9 cellular contexts compared by ENCODE assay signal in genomic region chr2:143083636-143084035, GRCh38. TPM values are rescaled to one million over a fixed set of nuclear protein-coding genes. Genes with fewer than 3 reads are reported as not detected.
A peak's percentile ranks its signal among the peaks of the same experiment; 100 is the strongest.
DNase-seq lines count a peak whose midpoint lies in the region; ATAC-seq and TF ChIP-seq lines count a peak whose summit lies in the region.
"Had no signal": no experiment of that assay in that cellular context is flagged by ENCODE, and none has a peak within 500 bp of the region (broad histone marks: within the 10 kb centered on the region; RNA-seq: fewer than 3 reads in every experiment).

No MANE protein-coding gene starts in this region.

- peaks cover 6% of the 10 kb centered on the region for H3K4me1 ChIP-seq in CD8-positive, alpha-beta memory T cell (ENCODE audit: insufficient read depth, low read length)
- H3K4me1 ChIP-seq in lung (ENCODE audit: control insufficient read depth in 2 of 2, insufficient read depth in 2 of 2, low read length in 2 of 2) (no peaks in the 10 kb centered on the region), spleen (peaks cover 0 to 20% (median 7%) of the 10 kb centered on the region in 6 donors), aorta (ENCODE audit: control insufficient read depth in 1 of 2, insufficient read depth in 2 of 2, low read length in 2 of 2) (no peaks in the 10 kb centered on the region)

- peak overlapping the region in 3 of 8 donors; percentile 20 to 57 (median 32) for H3K27ac Mint-ChIP-seq in CD8-positive, alpha-beta memory T cell
- no peak overlapping the region for H3K27ac Mint-ChIP-seq in activated B cell treated with CpG ODN at 0.5 μM for 24 hours

- CTCF ChIA-PET in CD8-positive, alpha-beta memory T cell (lab: Charles Lee), result interaction anchor here (0.7 kb wide), 1 partner anchor 170 kb away, joined by 3 read pairs; no protein-coding TSS in a partner anchor
- CTCF ChIA-PET in activated B cell treated with CpG ODN at 0.5 μM for 24 hours (lab: Charles Lee), result no interaction called here

- no peaks in the 10 kb centered on the region for H3K27me3 ChIP-seq in CD8-positive, alpha-beta memory T cell (ENCODE audit: insufficient read depth, low read length, poor library complexity, severe bottlenecking)
- H3K27me3 ChIP-seq in lung (ENCODE audit: control insufficient read depth, insufficient read depth) (no peaks in the 10 kb centered on the region), spleen (replicated peaks in 1 of 7) (no peaks in the 10 kb centered on the region), aorta (ENCODE audit: control insufficient read depth in 1 of 2, insufficient read depth in 2 of 2, low read length in 1 of 2) (no peaks in the 10 kb centered on the region)
- H3K27me3 ChIP-seq: heart left ventricle had no signal

- H3K27me3 Mint-ChIP-seq in CD8-positive, alpha-beta memory T cell, result no peaks in the 10 kb centered on the region
- no peaks in the 10 kb centered on the region for H3K27me3 Mint-ChIP-seq in activated B cell treated with CpG ODN at 0.5 μM for 24 hours

- H3K4me3 ChIP-seq in CD8-positive, alpha-beta memory T cell (ENCODE audit: low read length), result no peak overlapping the region
- H3K4me3 ChIP-seq in lung (no peak overlapping the region), spleen (no peak overlapping the region), aorta (ENCODE audit: low read length in 2 of 2) (no peak overlapping the region)

- H3K36me3 Mint-ChIP-seq in CD8-positive, alpha-beta memory T cell, result peaks cover 0 to 3% (median 0%) of the 10 kb centered on the region in 3 donors
- no peaks in the 10 kb centered on the region for H3K36me3 Mint-ChIP-seq in activated B cell treated with CpG ODN at 0.5 μM for 24 hours (ENCODE audit: low read depth)

- H3K4me1 Mint-ChIP-seq in CD8-positive, alpha-beta memory T cell, result peaks cover 17 to 33% (median 24%) of the 10 kb centered on the region in 3 donors
- peaks cover 6% of the 10 kb centered on the region for H3K4me1 Mint-ChIP-seq in activated B cell treated with CpG ODN at 0.5 μM for 24 hours

- no peak for TF ChIP-seq CTCF in activated B cell treated with CpG ODN at 0.5 μM for 24 hours (IDR thresholded peaks at IDR 0.05)
- TF ChIP-seq CTCF in lung (IDR thresholded peaks at IDR 0.05; ENCODE audit: control extremely low read depth, extremely low read depth), result no peak
- TF ChIP-seq CTCF in spleen (IDR thresholded peaks at IDR 0.05 in 8 of 11, conservative IDR thresholded peaks at IDR 0.05 in 3 of 11), result no peak

- peak overlapping the region in 5 of 7 donors; percentile 6 to 67 (median 51) for H3K4me3 Mint-ChIP-seq in CD8-positive, alpha-beta memory T cell
- H3K4me3 Mint-ChIP-seq in activated B cell treated with CpG ODN at 0.5 μM for 24 hours, result no peak overlapping the region

- TF ChIP-seq POLR2A in spleen (IDR thresholded peaks at IDR 0.05), result no peak

- H3K27ac ChIP-seq in CD8-positive, alpha-beta memory T cell (ENCODE audit: low read depth, low read length), result no peak overlapping the region
- no peak overlapping the region for H3K27ac ChIP-seq in lung (ENCODE audit: low read depth in 1 of 2, low read length in 1 of 2)
- peak overlapping the region in 4 of 8 donors; percentile 27 to 79 (median 47) for H3K27ac ChIP-seq in spleen
- H3K27ac ChIP-seq in aorta (ENCODE audit: low read depth in 1 of 2, low read length in 2 of 2), result no peak overlapping the region

- H3K36me3 ChIP-seq in CD8-positive, alpha-beta memory T cell (ENCODE audit: insufficient read depth, low read length), result no peaks in the 10 kb centered on the region
- H3K36me3 ChIP-seq in lung (ENCODE audit: control insufficient read depth in 2 of 2, insufficient read depth in 2 of 2, low read length in 2 of 2), result no peaks in the 10 kb centered on the region
- no peaks in the 10 kb centered on the region for H3K36me3 ChIP-seq in spleen
- no peaks in the 10 kb centered on the region for H3K36me3 ChIP-seq in aorta (ENCODE audit: control insufficient read depth in 1 of 2, insufficient read depth in 2 of 2, low read length in 1 of 2)
- H3K36me3 ChIP-seq: heart left ventricle had no signal

- no peak for DNase-seq in CD8-positive, alpha-beta memory T cell
- DNase-seq in activated B cell treated with CpG ODN at 0.5 μM for 24 hours (no peak), lung (ENCODE audit: low spot score) (no peak), spleen (no peak), aorta (no peak), hypothalamus (lab: John Stamatoyannopoulos, UW) (no peak)
- DNase-seq: heart left ventricle had no signal

- ATAC-seq in HG02884 (IDR thresholded peaks at IDR 0.05; ENCODE audit: unreplicated experiment) (peak; percentile 47), activated B cell treated with CpG ODN at 0.5 μM for 24 hours (ENCODE audit: low read depth) (peak; percentile 67), lung (ENCODE audit: insufficient read depth, low FRiP score) (peak; percentile 53), aorta (ENCODE audit: low FRiP score) (no peak), HG03196 (IDR thresholded peaks at IDR 0.05; ENCODE audit: unreplicated experiment) (no peak)
- ATAC-seq: heart left ventricle had no signal

- 16 to 36% methylated on average over 2 of the region's 2 CpGs for WGBS in lung, 2 donors
- 4 to 27% (median 6%) methylated on average over 2 of the region's 2 CpGs for WGBS in spleen, 5 donors
- 35 to 42% methylated on average over 2 of the region's 2 CpGs for WGBS in aorta, 2 donors

- H3K9me3 ChIP-seq in CD8-positive, alpha-beta memory T cell (ENCODE audit: low read length), result no peaks in the 10 kb centered on the region
- H3K9me3 ChIP-seq in lung (ENCODE audit: control insufficient read depth in 2 of 2, insufficient read depth in 1 of 2, low read length in 1 of 2), result peaks cover 2 to 5% of the 10 kb centered on the region in 2 donors
- no peaks in the 10 kb centered on the region for H3K9me3 ChIP-seq in spleen
- no peaks in the 10 kb centered on the region for H3K9me3 ChIP-seq in aorta (ENCODE audit: control insufficient read depth, low read length)

- intact Hi-C loops in activated B cell treated with CpG ODN at 0.5 μM for 24 hours (cut with micrococcal nuclease), result no loop called here
- intact Hi-C loops in spleen (cut with DNase I; ENCODE audit: low total_unique reads), result no loop called here
- intact Hi-C loops in aorta (cut with DNase I), result no loop called here

- POLR2A ChIA-PET in CD8-positive, alpha-beta memory T cell (lab: Charles Lee), result interaction anchor here (0.6 kb wide), 1 partner anchor 9 kb away, joined by 3 read pairs; no protein-coding TSS in a partner anchor
- POLR2A ChIA-PET in activated B cell treated with CpG ODN at 0.5 μM for 24 hours (lab: Charles Lee), result interaction anchor here (0.7 kb wide), 1 partner anchor 14 kb away, joined by 7 read pairs; no protein-coding TSS in a partner anchor

- H3K9me3 Mint-ChIP-seq in CD8-positive, alpha-beta memory T cell, result no peaks in the 10 kb centered on the region
- no peaks in the 10 kb centered on the region for H3K9me3 Mint-ChIP-seq in activated B cell treated with CpG ODN at 0.5 μM for 24 hours

RNA-seq across cellular contexts. Expression of gene ARHGAP15, which starts 45.6 kb away (rescaled TPM):
- total RNA-seq in CD8-positive, alpha-beta memory T cell, result 10 to 100 TPM; 41.3 to 41.4 TPM
- 328 TPM for polyA plus RNA-seq in CD8-positive, alpha-beta memory T cell
- total RNA-seq in activated B cell treated with CpG ODN at 0.5 μM for 24 hours (101 and 112 TPM in 2 replicates), lung (10 to 100 TPM; 13.0 to 74.3 TPM), spleen (100 to 1,000 TPM in 6 of 7 donors, 10 to 100 TPM in 1; 99.0 to 219 (median 142) TPM), aorta (10 to 100 TPM; 14.8 to 26.2 TPM)
- polyA plus RNA-seq in lung (10 to 100 TPM in 1 of 2 donors, 1 to 10 TPM in 1; 5.9 to 13.4 TPM), spleen (10 to 100 TPM; 55.8 to 76.6 (median 60.9) TPM), aorta (10 to 100 TPM in 1 of 2 donors, 1 to 10 TPM in 1; 9.8 to 10.7 TPM)

Comparison
In these comparisons a context has a peak if more than half of its experiments do, and no peak if none do; other contexts are left out.
1. ATAC-seq: peak in HG02884 (single experiment), activated B cell treated with CpG ODN at 0.5 μM for 24 hours (single experiment) and lung (single experiment); none in aorta (single experiment) and HG03196 (single experiment).